17 cellular contexts compared by ENCODE assay signal in genomic region chr9:132266017-132266416, GRCh38.
"Had no signal": no experiment of that assay in that cellular context is flagged by ENCODE, and none has a peak within 500 bp of the region (broad histone marks: within the 10 kb centered on the region; RNA-seq: fewer than 3 reads in every experiment).

No MANE protein-coding gene starts in this region.

- H3K27ac ChIP-seq: skin epidermis, suprapubic skin, tibial artery had no signal

- ATAC-seq: left lobe of liver; mucosa of descending colon; natural killer cell treated with Interleukin-12 subunit alpha and Interleukin-12 subunit beta and Interleukin-15 and Interleukin-18, amount 100 ng/mL, for 72 hours; sciatic nerve had no signal

- H3K9me3 ChIP-seq: mucosa of descending colon, suprapubic skin, tibial artery had no signal

- DNase-seq: activated CD4-positive, alpha-beta T cell treated with anti-CD3 and anti-CD28 coated beads for 4 hours; activated CD4-positive, alpha-beta T cell treated with anti-CD3 and anti-CD28 coated beads, Interleukin-2, amount 50 U/mL, for 48 hours; activated CD8-positive, alpha-beta memory T cell treated with anti-CD3 and anti-CD28 coated beads for 24 hours; activated gamma-delta T cell; activated naive CD4-positive, alpha-beta T cell treated with anti-CD3 and anti-CD28 coated beads, Interleukin-2, amount 10 ng/mL, durations not matched to agents 7 days and 5 days; central memory CD4-positive, alpha-beta T cell; mesendoderm; mucosa of descending colon; stimulated activated CD4-positive, alpha-beta T cell treated with anti-CD3 and anti-CD28 coated beads, Interleukin-12 subunit alpha, Interleukin-12 subunit beta, amount 100 ng/mL, for 4 hours; stimulated activated CD4-positive, alpha-beta T cell treated with anti-CD3 and anti-CD28 coated beads, Interleukin-4, amount 100 ng/mL, for 1 hour; tibial artery had no signal

- H3K27me3 Mint-ChIP-seq: activated naive CD4-positive, alpha-beta T cell treated with anti-CD3 and anti-CD28 coated beads, Interleukin-2, amount 10 ng/mL, durations not matched to agents 7 days and 5 days; natural killer cell treated with Interleukin-12 subunit alpha and Interleukin-12 subunit beta and Interleukin-15 and Interleukin-18, amount 100 ng/mL, for 72 hours had no signal

- H3K9me3 Mint-ChIP-seq: activated naive CD4-positive, alpha-beta T cell treated with anti-CD3 and anti-CD28 coated beads, Interleukin-2, amount 10 ng/mL, durations not matched to agents 7 days and 5 days; natural killer cell treated with Interleukin-12 subunit alpha and Interleukin-12 subunit beta and Interleukin-15 and Interleukin-18, amount 100 ng/mL, for 72 hours had no signal

- H3K27me3 ChIP-seq: suprapubic skin, tibial artery had no signal

- H3K27ac Mint-ChIP-seq: activated naive CD4-positive, alpha-beta T cell treated with anti-CD3 and anti-CD28 coated beads, Interleukin-2, amount 10 ng/mL, durations not matched to agents 7 days and 5 days had no signal

- H3K4me3 ChIP-seq: lung, mucosa of descending colon, skin epidermis, suprapubic skin, tibial artery had no signal

- H3K4me1 ChIP-seq: suprapubic skin, tibial artery had no signal

- H3K4me3 Mint-ChIP-seq: activated naive CD4-positive, alpha-beta T cell treated with anti-CD3 and anti-CD28 coated beads, Interleukin-2, amount 10 ng/mL, durations not matched to agents 7 days and 5 days; natural killer cell treated with Interleukin-12 subunit alpha and Interleukin-12 subunit beta and Interleukin-15 and Interleukin-18, amount 100 ng/mL, for 72 hours had no signal
